ENCODE assay signal across 28 cellular contexts in genomic region chr5:165723931-165724330, GRCh38.
"Had no signal": no experiment of that assay in that cellular context is flagged by ENCODE, and none has a peak within 500 bp of the region (broad histone marks: within the 10 kb centered on the region; RNA-seq: fewer than 3 reads in every experiment).

No MANE protein-coding gene starts in this region.

- H3K36me3 Mint-ChIP-seq: naive thymus-derived CD4-positive, alpha-beta T cell; natural killer cell treated with Interleukin-12 subunit alpha and Interleukin-12 subunit beta and Interleukin-15 and Interleukin-18, amount 100 ng/mL, for 72 hours; stimulated activated effector memory CD8-positive, alpha-beta T cell treated with anti-CD3 and anti-CD28 coated beads, Interleukin-12 subunit alpha, Interleukin-12 subunit beta, amount 100 ng/mL, for 72 hours; stimulated activated naive B cell treated with anti-CD40 and anti-IgM and Interleukin-4, amounts not matched to agents 10 μg/mL and 1 μg/mL and 100 μg/mL, for 72 hours had no signal

- H3K4me3 ChIP-seq: ovary, psoas muscle, right lobe of liver, sigmoid colon, stomach, thoracic aorta, thyroid gland, tibial nerve, upper lobe of left lung, uterus had no signal

- H3K27me3 Mint-ChIP-seq: naive thymus-derived CD4-positive, alpha-beta T cell; natural killer cell treated with Interleukin-12 subunit alpha and Interleukin-12 subunit beta and Interleukin-15 and Interleukin-18, amount 100 ng/mL, for 72 hours; progenitor cell of endocrine pancreas; stimulated activated naive B cell treated with anti-CD40 and anti-IgM and Interleukin-4, amounts not matched to agents 10 μg/mL and 1 μg/mL and 100 μg/mL, for 72 hours; stimulated activated naive CD8-positive, alpha-beta T cell treated with anti-CD3 and anti-CD28 coated beads, Interleukin-15, Interleukin-2, amounts not matched to agents 100 ng/mL and 50 ng/mL, for 24 hours had no signal

- ATAC-seq: naive thymus-derived CD4-positive, alpha-beta T cell; natural killer cell treated with Interleukin-12 subunit alpha and Interleukin-12 subunit beta and Interleukin-15 and Interleukin-18, amount 100 ng/mL, for 72 hours; psoas muscle; right cardiac atrium; right lobe of liver; stimulated activated effector memory CD8-positive, alpha-beta T cell treated with anti-CD3 and anti-CD28 coated beads, Interleukin-12 subunit alpha, Interleukin-12 subunit beta, amount 100 ng/mL, for 72 hours; stimulated activated naive B cell treated with anti-CD40 and anti-IgM and Interleukin-4, amounts not matched to agents 10 μg/mL and 1 μg/mL and 100 μg/mL, for 72 hours had no signal

- H3K27ac ChIP-seq: ovary, parathyroid adenoma, psoas muscle, right lobe of liver, sigmoid colon, stomach, thoracic aorta, thyroid gland, tibial nerve, upper lobe of left lung, uterus had no signal

- H3K4me3 Mint-ChIP-seq: naive thymus-derived CD4-positive, alpha-beta T cell; natural killer cell treated with Interleukin-12 subunit alpha and Interleukin-12 subunit beta and Interleukin-15 and Interleukin-18, amount 100 ng/mL, for 72 hours; nephron progenitor cell; neural crest cell; stimulated activated effector memory CD8-positive, alpha-beta T cell treated with anti-CD3 and anti-CD28 coated beads, Interleukin-12 subunit alpha, Interleukin-12 subunit beta, amount 100 ng/mL, for 72 hours; stimulated activated naive B cell treated with anti-CD40 and anti-IgM and Interleukin-4, amounts not matched to agents 10 μg/mL and 1 μg/mL and 100 μg/mL, for 72 hours; stimulated activated naive CD8-positive, alpha-beta T cell treated with anti-CD3 and anti-CD28 coated beads, Interleukin-15, Interleukin-2, amounts not matched to agents 100 ng/mL and 50 ng/mL, for 24 hours had no signal

- H3K36me3 ChIP-seq: ovary, right lobe of liver, sigmoid colon, stomach, thoracic aorta, thyroid gland, tibial nerve, upper lobe of left lung, uterus had no signal

- H3K27me3 ChIP-seq: ovary, right lobe of liver, sigmoid colon, stomach, thyroid gland, tibial nerve, upper lobe of left lung, uterus had no signal

- FAIRE-seq: small intestine had no signal

- DNase-seq: naive thymus-derived CD4-positive, alpha-beta T cell; nephron progenitor cell; occipital lobe; ovary; posterior cingulate gyrus; psoas muscle; right cardiac atrium; right lobe of liver; sigmoid colon; small intestine; stimulated activated CD4-positive, alpha-beta T cell treated with anti-CD3 and anti-CD28 coated beads, Interleukin-15, amount 100 ng/mL, for 24 hours; stimulated activated CD4-positive, alpha-beta T cell treated with anti-CD3 and anti-CD28 coated beads, Interleukin-2, amount 100 ng/mL, for 24 hours; stimulated activated CD4-positive, alpha-beta T cell treated with anti-CD3 and anti-CD28 coated beads, Interleukin-2, amount 100 ng/mL, for 48 hours; stimulated activated CD4-positive, alpha-beta T cell treated with anti-CD3 and anti-CD28 coated beads, Interleukin-4, amount 100 ng/mL, for 24 hours; stimulated activated naive B cell treated with anti-CD40 and anti-IgM and Interleukin-4, amounts not matched to agents 10 μg/mL and 1 μg/mL and 100 μg/mL, for 72 hours; stimulated activated naive CD4-positive, alpha-beta T cell treated with Interleukin-2 at 50 U/mL for 16 hours; stomach; thyroid gland; upper lobe of left lung; uterus had no signal

- H3K27ac Mint-ChIP-seq: naive thymus-derived CD4-positive, alpha-beta T cell; natural killer cell treated with Interleukin-12 subunit alpha and Interleukin-12 subunit beta and Interleukin-15 and Interleukin-18, amount 100 ng/mL, for 72 hours; nephron progenitor cell; progenitor cell of endocrine pancreas; stimulated activated effector memory CD8-positive, alpha-beta T cell treated with anti-CD3 and anti-CD28 coated beads, Interleukin-12 subunit alpha, Interleukin-12 subunit beta, amount 100 ng/mL, for 72 hours; stimulated activated naive B cell treated with anti-CD40 and anti-IgM and Interleukin-4, amounts not matched to agents 10 μg/mL and 1 μg/mL and 100 μg/mL, for 72 hours; stimulated activated naive CD8-positive, alpha-beta T cell treated with anti-CD3 and anti-CD28 coated beads, Interleukin-15, Interleukin-2, amounts not matched to agents 100 ng/mL and 50 ng/mL, for 24 hours had no signal

- H3K4me1 Mint-ChIP-seq: stimulated activated effector memory CD8-positive, alpha-beta T cell treated with anti-CD3 and anti-CD28 coated beads, Interleukin-12 subunit alpha, Interleukin-12 subunit beta, amount 100 ng/mL, for 72 hours; stimulated activated naive B cell treated with anti-CD40 and anti-IgM and Interleukin-4, amounts not matched to agents 10 μg/mL and 1 μg/mL and 100 μg/mL, for 72 hours had no signal

- H3K9me3 Mint-ChIP-seq: nephron progenitor cell; stimulated activated naive CD8-positive, alpha-beta T cell treated with anti-CD3 and anti-CD28 coated beads, Interleukin-15, Interleukin-2, amounts not matched to agents 100 ng/mL and 50 ng/mL, for 24 hours had no signal
